ENCODE assay signal across 8 cellular contexts in the genomic region with DNA sequence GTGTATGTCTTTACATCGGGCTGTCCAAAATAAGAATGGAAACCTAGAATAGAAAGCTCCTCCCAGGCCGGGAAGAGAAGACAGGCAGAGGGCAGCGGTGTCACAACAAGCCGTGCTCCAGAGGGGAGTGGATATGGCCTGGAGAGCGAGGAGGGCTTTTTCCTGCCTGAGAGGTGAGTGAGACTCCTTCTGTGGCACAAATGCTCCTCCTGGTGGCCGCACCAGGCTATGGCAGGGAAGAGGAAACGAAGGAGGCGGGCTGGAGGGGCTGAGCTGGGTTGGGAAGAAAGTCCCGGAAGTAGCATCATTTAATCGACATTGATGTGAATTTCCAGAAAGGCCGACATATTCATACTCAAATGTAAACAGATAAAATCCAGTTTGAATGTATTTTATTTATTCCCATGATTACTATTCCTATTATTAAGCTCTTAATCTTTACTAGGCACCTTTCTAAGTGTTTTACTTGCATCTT. TPM values are rescaled to one million over a fixed set of nuclear protein-coding genes. Genes with fewer than 3 reads are reported as not detected.
DNase-seq lines count a peak whose midpoint lies in the region; ATAC-seq and TF ChIP-seq lines count a peak whose summit lies in the region.

No MANE protein-coding gene starts in this region.

- H3K4me3 ChIP-seq in coronary artery (no peak overlapping the region), lower leg skin (ENCODE audit: low read depth, poor library complexity, severe bottlenecking) (no peak overlapping the region)

- DNase-seq in NCI-H69 (lab: John Stamatoyannopoulos, UW) (peak; percentile 92), coronary artery (ENCODE audit: low spot score) (no peak), lower leg skin (ENCODE audit: low spot score in 2 of 2) (peak; percentile 70 to 95)
- DNase-seq in activated CD4-positive, alpha-beta T cell treated with anti-CD3 and anti-CD28 coated beads, Interleukin-2, amount 50 U/mL, for 1 hour, result peak; percentile 71
- peak; percentile 58 to 73 (median 72) for DNase-seq in stimulated activated CD4-positive, alpha-beta T cell treated with anti-CD3 and anti-CD28 coated beads, TNF-alpha, amount 100 ng/mL, for 48 hours (ENCODE audit: low read depth in 3 of 3)

- H3K27ac ChIP-seq in C4-2B (no peak overlapping the region), coronary artery (no peak overlapping the region)

- intact Hi-C loops in lower leg skin (cut with DNase I; ENCODE audit: low total_unique reads), result loop anchor here (2.0 to 10.0 kb wide), 2 partner anchors 59 to 139 kb away; no protein-coding TSS in a partner anchor

- no peak for TF ChIP-seq POLR2A in lower leg skin (IDR thresholded peaks at IDR 0.05)

- TF ChIP-seq CTCF in C4-2B (conservative IDR thresholded peaks at IDR 0.05) (peak; percentile 97), coronary artery (IDR thresholded peaks at IDR 0.05) (peak; percentile 73), lower leg skin (IDR thresholded peaks at IDR 0.05) (peak in 2 of 3 donors; percentile 15 to 92)

- 0 to 2% methylated on average over 11 of the region's 11 CpGs for WGBS in lower leg skin, 2 donors

- peak; percentile 47 for ATAC-seq in HG03342 (IDR thresholded peaks at IDR 0.05; ENCODE audit: unreplicated experiment)
- ATAC-seq in GM21423 (IDR thresholded peaks at IDR 0.05; ENCODE audit: unreplicated experiment), result no peak

RNA-seq across cellular contexts. Expression of a gene that starts 54.7 kb away (rescaled TPM):
- 10 to 100 TPM; 32.1 to 67.3 (median 55.6) TPM for total RNA-seq in lower leg skin
